ENCODE assay signal across 16 cellular contexts in genomic region chr6:149324428-149324827, GRCh38. TPM values are rescaled to one million over a fixed set of nuclear protein-coding genes. Genes with fewer than 3 reads are reported as not detected.
DNase-seq lines count a peak whose midpoint lies in the region; ATAC-seq and TF ChIP-seq lines count a peak whose summit lies in the region.
"Had no signal": no experiment of that assay in that cellular context is flagged by ENCODE, and none has a peak within 500 bp of the region (broad histone marks: within the 10 kb centered on the region; RNA-seq: fewer than 3 reads in every experiment).

No MANE protein-coding gene starts in this region.

- no peak overlapping the region for H2AFZ ChIP-seq in PC-9

- peak overlapping the region; percentile 96 for H3K4me3 ChIP-seq in CD4-positive, CD25-positive, alpha-beta regulatory T cell (ENCODE audit: low read depth, low read length)
- no peak overlapping the region for H3K4me3 ChIP-seq in CD8-positive, alpha-beta T cell (ENCODE audit: low read depth, low read length)
- H3K4me3 ChIP-seq in PC-9 (no peak overlapping the region), esophagus squamous epithelium (no peak overlapping the region)

- H3K27ac Mint-ChIP-seq in CD4-positive, CD25-positive, alpha-beta regulatory T cell = peak overlapping the region; percentile 87 to 93 (median 93)
- H3K27ac Mint-ChIP-seq in CD8-positive, alpha-beta T cell = no peak overlapping the region
- H3K27ac Mint-ChIP-seq in activated T-helper 17 cell treated with anti-CD3 and anti-CD28 coated beads, Interleukin-2, amount 50 U/mL, for 72 hours = peak overlapping the region; percentile 98

- peak in 1 of 3 donors; percentile 61 for DNase-seq in CD4-positive, CD25-positive, alpha-beta regulatory T cell
- DNase-seq in CD8-positive, alpha-beta T cell = no peak
- no peak for DNase-seq in left colon
- no peak for DNase-seq in PC-9
- no peak for DNase-seq in esophagus squamous epithelium (lab: John Stamatoyannopoulos, UW)
- DNase-seq: activated CD4-positive, alpha-beta T cell treated with anti-CD3 and anti-CD28 coated beads, Interleukin-2, amount 50 U/mL, for 48 hours; amygdala; Kasumi-1; NCI-H1694; NCI-H524 treated with DMSO at 0.1 percent for 48 hours; PC-3; SW 1271 had no signal

- peaks cover 96% of the 10 kb centered on the region for H3K4me1 ChIP-seq in CD4-positive, CD25-positive, alpha-beta regulatory T cell (ENCODE audit: control insufficient read depth, insufficient read depth, low read length, poor library complexity, severe bottlenecking)
- H3K4me1 ChIP-seq in CD8-positive, alpha-beta T cell (ENCODE audit: insufficient read depth, low read length) = peaks cover 78% of the 10 kb centered on the region
- H3K4me1 ChIP-seq in PC-9 (replicated peaks; ENCODE audit: insufficient read depth) = peaks cover 21% of the 10 kb centered on the region
- peaks cover 0 to 70% (median 18%) of the 10 kb centered on the region in 3 donors for H3K4me1 ChIP-seq in esophagus squamous epithelium

- H3K4me3 Mint-ChIP-seq in CD4-positive, CD25-positive, alpha-beta regulatory T cell = peak overlapping the region; percentile 58 to 98 (median 81)
- H3K4me3 Mint-ChIP-seq in CD8-positive, alpha-beta T cell = peak overlapping the region; percentile 33
- H3K4me3 Mint-ChIP-seq in activated T-helper 17 cell treated with anti-CD3 and anti-CD28 coated beads, Interleukin-2, amount 50 U/mL, for 72 hours = peak overlapping the region; percentile 92

- H3K27me3 Mint-ChIP-seq in CD4-positive, CD25-positive, alpha-beta regulatory T cell = no peaks in the 10 kb centered on the region
- H3K27me3 Mint-ChIP-seq in CD8-positive, alpha-beta T cell (ENCODE audit: low read depth) = no peaks in the 10 kb centered on the region
- H3K27me3 Mint-ChIP-seq in activated T-helper 17 cell treated with anti-CD3 and anti-CD28 coated beads, Interleukin-2, amount 50 U/mL, for 72 hours = no peaks in the 10 kb centered on the region
- H3K27me3 Mint-ChIP-seq: natural killer cell treated with Interleukin-12 subunit alpha and Interleukin-12 subunit beta and Interleukin-15 and Interleukin-18, amount 100 ng/mL, for 72 hours had no signal

- no TSS peak for BruUV-seq in PC-9 (replicated peaks; lab: Mats Ljungman, UMichigan)

- intact Hi-C loops in CD8-positive, alpha-beta T cell (cut with DNase I, micrococcal nuclease) = no loop called here
- intact Hi-C loops in left colon (cut with DNase I, micrococcal nuclease) (no loop called here), PC-9 (cut with micrococcal nuclease; ENCODE audit: unreplicated experiment) (loop anchor here (10.0 kb wide), 1 partner anchor 70 kb away; no protein-coding TSS in a partner anchor), esophagus squamous epithelium (cut with DNase I) (no loop called here)

- H3K9me3 ChIP-seq in CD4-positive, CD25-positive, alpha-beta regulatory T cell (ENCODE audit: control insufficient read depth in 2 of 2, low read length in 2 of 2) = no peaks in the 10 kb centered on the region
- H3K9me3 ChIP-seq in CD8-positive, alpha-beta T cell (ENCODE audit: low read length) = no peaks in the 10 kb centered on the region
- H3K9me3 ChIP-seq in PC-9 (ENCODE audit: insufficient read depth, low read depth) (no peaks in the 10 kb centered on the region; the same call in 1 of the 2 replicates), esophagus squamous epithelium (no peaks in the 10 kb centered on the region)

- peaks cover 2% of the 10 kb centered on the region for H3K36me3 ChIP-seq in CD4-positive, CD25-positive, alpha-beta regulatory T cell (ENCODE audit: control insufficient read depth, insufficient read depth, low read length)
- H3K36me3 ChIP-seq in CD8-positive, alpha-beta T cell (ENCODE audit: insufficient read depth, low read length) = no peaks in the 10 kb centered on the region
- 0 out of 2 replicates have a peak, but pooled peaks cover 7% of the 10 kb centered on the region for H3K36me3 ChIP-seq in PC-9 (ENCODE audit: low read depth)
- H3K36me3 ChIP-seq in esophagus squamous epithelium = no peaks in the 10 kb centered on the region

- H3F3A ChIP-seq in PC-9 (ENCODE audit: insufficient read depth, low read depth) = peaks cover under 1% of the 10 kb centered on the region; the same call in 1 of the 2 replicates

- no peak overlapping the region for H3K4me2 ChIP-seq in PC-9

- no peaks in the 10 kb centered on the region for H3K9me2 ChIP-seq in PC-9 (ENCODE audit: insufficient read depth)

- no peaks in the 10 kb centered on the region for H3K36me3 Mint-ChIP-seq in CD4-positive, CD25-positive, alpha-beta regulatory T cell
- no peaks in the 10 kb centered on the region for H3K36me3 Mint-ChIP-seq in CD8-positive, alpha-beta T cell
- H3K36me3 Mint-ChIP-seq in activated T-helper 17 cell treated with anti-CD3 and anti-CD28 coated beads, Interleukin-2, amount 50 U/mL, for 72 hours (ENCODE audit: low read depth) = peaks cover 95% of the 10 kb centered on the region

- peak overlapping the region; percentile 94 for H3K27ac ChIP-seq in CD4-positive, CD25-positive, alpha-beta regulatory T cell (ENCODE audit: insufficient read depth, low read length, poor library complexity, severe bottlenecking)
- H3K27ac ChIP-seq in CD8-positive, alpha-beta T cell (ENCODE audit: low read depth, low read length) = no peak overlapping the region
- H3K27ac ChIP-seq in PC-9 (no peak overlapping the region), esophagus squamous epithelium (peak overlapping the region in 1 of 4 donors; percentile 9)

- POLR2A ChIA-PET in CD8-positive, alpha-beta T cell (lab: Charles Lee) = interaction anchor here (0.6 kb wide), 1 partner anchor 127 kb away, joined by 5 read pairs; no protein-coding TSS in a partner anchor
- POLR2A ChIA-PET in PC-9 (lab: Charles Lee; ENCODE audit: unreplicated experiment) = no interaction called here

- peaks cover 100% of the 10 kb centered on the region for H3K79me2 ChIP-seq in PC-9 (ENCODE audit: low read depth)

- CTCF ChIA-PET in CD8-positive, alpha-beta T cell (lab: Charles Lee) = interaction anchor here (1.5 to 3.5 kb wide), 3 partner anchors 8 to 108 kb away, joined by 3 to 13 read pairs (median 4); no protein-coding TSS in a partner anchor
- CTCF ChIA-PET in PC-9 (lab: Charles Lee) = interaction anchor here (0.6 to 0.7 kb wide), 2 partner anchors 34 to 169 kb away, joined by 3 to 4 read pairs; no protein-coding TSS in a partner anchor

- H3K27me3 ChIP-seq in CD4-positive, CD25-positive, alpha-beta regulatory T cell (ENCODE audit: control insufficient read depth, insufficient read depth, low read length) = no peaks in the 10 kb centered on the region
- H3K27me3 ChIP-seq in CD8-positive, alpha-beta T cell (ENCODE audit: insufficient read depth, low read length) = no peaks in the 10 kb centered on the region
- H3K27me3 ChIP-seq in PC-9 (ENCODE audit: insufficient read depth, low read depth) (no peaks in the 10 kb centered on the region), esophagus squamous epithelium (no peaks in the 10 kb centered on the region)

- TF ChIP-seq POLR2A in esophagus squamous epithelium (IDR thresholded peaks at IDR 0.05) = no peak

- H3K9me3 Mint-ChIP-seq in CD4-positive, CD25-positive, alpha-beta regulatory T cell = no peaks in the 10 kb centered on the region
- no peaks in the 10 kb centered on the region for H3K9me3 Mint-ChIP-seq in CD8-positive, alpha-beta T cell
- no peaks in the 10 kb centered on the region for H3K9me3 Mint-ChIP-seq in activated T-helper 17 cell treated with anti-CD3 and anti-CD28 coated beads, Interleukin-2, amount 50 U/mL, for 72 hours
- H3K9me3 Mint-ChIP-seq: natural killer cell treated with Interleukin-12 subunit alpha and Interleukin-12 subunit beta and Interleukin-15 and Interleukin-18, amount 100 ng/mL, for 72 hours had no signal

- peaks cover 79% of the 10 kb centered on the region for H4K20me1 ChIP-seq in PC-9 (ENCODE audit: insufficient read depth)

- ATAC-seq in CD4-positive, CD25-positive, alpha-beta regulatory T cell (ENCODE audit: low read depth in 2 of 2) = peak in 1 of 2 donors; percentile 9
- ATAC-seq in CD8-positive, alpha-beta T cell = no peak
- peak; percentile 30 for ATAC-seq in activated T-helper 17 cell treated with anti-CD3 and anti-CD28 coated beads, Interleukin-2, amount 50 U/mL, for 72 hours (replicated peaks)
- ATAC-seq in left colon (peak; percentile 33), GM18498 (IDR thresholded peaks at IDR 0.05; ENCODE audit: unreplicated experiment) (no peak)
- ATAC-seq: esophagus mucosa; natural killer cell treated with Interleukin-12 subunit alpha and Interleukin-12 subunit beta and Interleukin-15 and Interleukin-18, amount 100 ng/mL, for 72 hours had no signal

- H3K4me1 Mint-ChIP-seq in CD4-positive, CD25-positive, alpha-beta regulatory T cell = peaks cover 49 to 90% (median 69%) of the 10 kb centered on the region in 4 donors
- H3K4me1 Mint-ChIP-seq in CD8-positive, alpha-beta T cell (ENCODE audit: low read depth) = peaks cover 79% of the 10 kb centered on the region
- peaks cover 39% of the 10 kb centered on the region for H3K4me1 Mint-ChIP-seq in activated T-helper 17 cell treated with anti-CD3 and anti-CD28 coated beads, Interleukin-2, amount 50 U/mL, for 72 hours

- no peak for TF ChIP-seq CTCF in CD8-positive, alpha-beta T cell (IDR thresholded peaks at IDR 0.05)
- no peak for TF ChIP-seq CTCF in PC-9 (conservative IDR thresholded peaks at IDR 0.05)
- no peak for TF ChIP-seq CTCF in esophagus squamous epithelium (IDR thresholded peaks at IDR 0.05)

RNA-seq across cellular contexts. Expression of gene TAB2, which starts 6.9 kb away (rescaled TPM):
- total RNA-seq in CD4-positive, CD25-positive, alpha-beta regulatory T cell = 180 TPM
- 10 to 100 TPM; 21.6 to 26.8 (median 22.0) TPM for polyA plus RNA-seq in CD4-positive, CD25-positive, alpha-beta regulatory T cell
- total RNA-seq in CD8-positive, alpha-beta T cell = 100 to 1,000 TPM; 129 to 132 TPM
- 100 to 1,000 TPM; 164 to 185 TPM for total RNA-seq in activated T-helper 17 cell treated with anti-CD3 and anti-CD28 coated beads, Interleukin-2, amount 50 U/mL, for 72 hours
- total RNA-seq in left colon = 10 to 100 TPM; 57.7 to 69.5 TPM
- total RNA-seq in PC-9 (2021) = 33.3 and 45.8 TPM in 2 replicates
- total RNA-seq in esophagus squamous epithelium = 10 to 100 TPM; 27.6 to 47.1 (median 31.0) TPM

Comparison
In these comparisons a context has a peak if more than half of its experiments do, and no peak if none do; other contexts are left out.
1. ATAC-seq: peak in activated T-helper 17 cell treated with anti-CD3 and anti-CD28 coated beads, Interleukin-2, amount 50 U/mL, for 72 hours (single experiment) and left colon (single experiment); none in CD8-positive, alpha-beta T cell (single experiment) and GM18498 (single experiment).
2. H3K4me3 Mint-ChIP-seq: peak in every context shown above with its lines; median percentile 92 in activated T-helper 17 cell treated with anti-CD3 and anti-CD28 coated beads, Interleukin-2, amount 50 U/mL, for 72 hours; 81 in CD4-positive, CD25-positive, alpha-beta regulatory T cell; 33 in CD8-positive, alpha-beta T cell.